Comparison of ENCODE assay signal across 1 cellular context in genomic region chr9:972512-973294, GRCh38.
TF ChIP-seq lines count a peak whose summit lies in the region.

No MANE protein-coding gene starts in this region.

TF ChIP-seq in H1, 55 proteins besides CTCF, POLR2A, EP300 and RAD21:
- peak; percentile 26 for TF ChIP-seq CTBP2 (IDR thresholded peaks at IDR 0.05; ENCODE audit: borderline replicate concordance, insufficient read depth, insufficient read length, low read length)
- peak; percentile 25; the same call in 1 of the 2 replicates for TF ChIP-seq MAX (IDR thresholded peaks at IDR 0.05)
- peak; percentile 53 for TF ChIP-seq E2F6 (IDR thresholded peaks at IDR 0.05)
- TF ChIP-seq KDM5A (IDR thresholded peaks at IDR 0.05; ENCODE audit: low read length): no peak
- TF ChIP-seq RNF2 (IDR thresholded peaks at IDR 0.05; ENCODE audit: borderline replicate concordance, low read depth, low read length, missing control alignments, poor library complexity, severe bottlenecking): peak; percentile 2
- TF ChIP-seq CBX8 (IDR thresholded peaks at IDR 0.05; ENCODE audit: borderline replicate concordance, low read depth, low read length): peak; percentile 49; the same call in 1 of the 2 replicates
- TF ChIP-seq TEAD4 (IDR thresholded peaks at IDR 0.05; ENCODE audit: low read depth, low read length): no peak
- peak; percentile 93 for TF ChIP-seq SUZ12 (IDR thresholded peaks at IDR 0.05; ENCODE audit: low read length)
- peak; percentile 95 for TF ChIP-seq EZH2 (IDR thresholded peaks at IDR 0.05; ENCODE audit: low read depth, low read length, severe bottlenecking)
- TF ChIP-seq KDM4A (IDR thresholded peaks at IDR 0.05; ENCODE audit: low read depth, low read length, severe bottlenecking): peak; percentile 75
- TF ChIP-seq EGR1 (IDR thresholded peaks at IDR 0.05; ENCODE audit: borderline replicate concordance, low read depth, low read length): 0 out of 2 replicates have a peak, but pooled peaks have one; percentile 23
- no peak for TF ChIP-seq SRF (IDR thresholded peaks at IDR 0.05; ENCODE audit: low read depth, low read length)
TF ChIP-seq in H1: peak in this region for 9.
